In genomic region chr12:31974673-31975072, GRCh38 we compare ENCODE assay signal across 1 cellular context.
TF ChIP-seq lines count a peak whose summit lies in the region.

No MANE protein-coding gene starts in this region.

TF ChIP-seq in SK-N-SH, 30 proteins besides CTCF, POLR2A, EP300 and RAD21 (continued from another document):
- TF ChIP-seq USF2 (IDR thresholded peaks at IDR 0.05; ENCODE audit: borderline replicate concordance, low read depth, low read length) (no peak), EZH2phosphoT487 (IDR thresholded peaks at IDR 0.05; ENCODE audit: borderline replicate concordance, low read depth) (no peak), NRF1 (IDR thresholded peaks at IDR 0.05; ENCODE audit: low read depth, low read length) (no peak)
